ENCODE assay signal across 9 cellular contexts in genomic region chr5:126044111-126044668, GRCh38.
DNase-seq lines count a peak whose midpoint lies in the region; ATAC-seq and TF ChIP-seq lines count a peak whose summit lies in the region.
"Had no signal": no experiment of that assay in that cellular context is flagged by ENCODE, and none has a peak within 500 bp of the region (broad histone marks: within the 10 kb centered on the region; RNA-seq: fewer than 3 reads in every experiment).

No MANE protein-coding gene starts in this region.

- H3K79me1 ChIP-seq in IMR-90 (ENCODE audit: low read depth in 1 of 2, low read length in 2 of 2), result no peaks in the 10 kb centered on the region

- H4K5ac ChIP-seq in IMR-90 (ENCODE audit: low read depth, low read length), result no peak overlapping the region

- no peak overlapping the region for H2BK5ac ChIP-seq in IMR-90 (ENCODE audit: low read depth, low read length, poor library complexity, severe bottlenecking)

- H3K9me3 ChIP-seq in IMR-90 (ENCODE audit: control insufficient read depth, insufficient read depth, low read length), result no peaks in the 10 kb centered on the region

- no peak overlapping the region for H2BK20ac ChIP-seq in IMR-90 (ENCODE audit: low read depth, low read length)

- H2AK5ac ChIP-seq in IMR-90 (ENCODE audit: low read depth, low read length), result no peak overlapping the region

- H3K56ac ChIP-seq in IMR-90 (ENCODE audit: extremely low read depth, insufficient read depth, low read length), result no peak overlapping the region

- no peaks in the 10 kb centered on the region for H4K20me1 ChIP-seq in IMR-90 (ENCODE audit: insufficient read depth, low read length)

- no peaks in the 10 kb centered on the region for H3K9me3 Mint-ChIP-seq in osteocyte (ENCODE audit: unreplicated experiment)

- H3K4me3 ChIP-seq in IMR-90 (ENCODE audit: insufficient read depth, low read depth, low read length) (no peak overlapping the region), fibroblast of pulmonary artery (replicated peaks; ENCODE audit: low read depth, low read length) (no peak overlapping the region)

- H2BK15ac ChIP-seq in IMR-90 (ENCODE audit: low read depth, low read length), result no peak overlapping the region

- CTCF ChIA-PET in IMR-90 (lab: Yijun Ruan, JAX), result no interaction called here

- no peak overlapping the region for H3K14ac ChIP-seq in IMR-90 (replicated peaks; ENCODE audit: low read depth, low read length)

- no peak overlapping the region; the same call in 1 of the 2 replicates for H3K4me2 ChIP-seq in IMR-90 (ENCODE audit: low read depth, low read length)

- H3K4me1 ChIP-seq in IMR-90 (ENCODE audit: control insufficient read depth, insufficient read depth, low read length), result peaks cover 1% of the 10 kb centered on the region; the same call in 1 of the 2 replicates

- intact Hi-C loops in IMR-90 (cut with micrococcal nuclease), result no loop called here

- TF ChIP-seq POLR2A in IMR-90 (IDR thresholded peaks at IDR 0.05; ENCODE audit: low read depth, low read length), result no peak

- H3K4ac ChIP-seq in IMR-90 (ENCODE audit: low read depth, low read length), result no peak overlapping the region

- WGBS in IMR-90 (ENCODE audit: extremely low coverage in 2 of 2, insufficient read length in 1 of 2), 2 experiments, result no CpG with 5 or more reads among the region's 7 CpGs

- H3K4me1 Mint-ChIP-seq in osteocyte (ENCODE audit: unreplicated experiment), result no peaks in the 10 kb centered on the region

- H3K4me3 Mint-ChIP-seq in osteocyte (ENCODE audit: unreplicated experiment), result no peak overlapping the region

- no peak overlapping the region for H3K18ac ChIP-seq in IMR-90 (ENCODE audit: low read depth, low read length)

- no peak overlapping the region for H2AFZ ChIP-seq in IMR-90 (replicated peaks; ENCODE audit: low read length, poor library complexity)

- POLR2A ChIA-PET in IMR-90 (lab: Charles Lee; ENCODE audit: unreplicated experiment), result interaction anchor here (0.6 kb wide), 1 partner anchor 50 kb away, joined by 3 read pairs; no protein-coding TSS in a partner anchor

- DNase-seq in IMR-90 (peak; percentile 37), NCI-H748 (lab: John Stamatoyannopoulos, UW; ENCODE audit: unreplicated experiment) (peak; percentile 98), fibroblast of pulmonary artery (ENCODE audit: low read depth) (peak; percentile 93), retina (peak; percentile 67), osteocyte (ENCODE audit: extremely low spot score, unreplicated experiment) (no peak), MV-4-11 (lab: John Stamatoyannopoulos, UW) (no peak)
- DNase-seq in activated CD8-positive, alpha-beta memory T cell treated with anti-CD3 and anti-CD28 coated beads for 24 hours, result no peak
- DNase-seq: NK-92 treated with Interleukin-12 subunit alpha and Interleukin-12 subunit beta, amount 100 ng/mL, for 24 hours had no signal

- TF ChIP-seq RAD21 in IMR-90 (IDR thresholded peaks at IDR 0.05; ENCODE audit: low read length), result no peak

- H2BK120ac ChIP-seq in IMR-90 (ENCODE audit: low read depth, low read length), result no peak overlapping the region

- TF ChIP-seq CTCF in IMR-90 (conservative IDR thresholded peaks at IDR 0.05; ENCODE audit: low read depth, low read length), result no peak
- TF ChIP-seq CTCF in fibroblast of pulmonary artery (IDR thresholded peaks at IDR 0.05; ENCODE audit: low read length, missing control alignments), result no peak
- TF ChIP-seq CTCF in osteocyte (IDR thresholded peaks at IDR 0.05), result no peak

- H3K27me3 ChIP-seq in IMR-90 (ENCODE audit: control insufficient read depth, insufficient read depth, low read length), result no peaks in the 10 kb centered on the region

- ATAC-seq in IMR-90 (ENCODE audit: low read depth), result peak; percentile 68
- ATAC-seq in HG02840 (IDR thresholded peaks at IDR 0.05; ENCODE audit: low FRiP score, unreplicated experiment), result no peak

- H3K23ac ChIP-seq in IMR-90 (ENCODE audit: low read depth, low read length), result no peak overlapping the region

- H3K27ac ChIP-seq in IMR-90 (ENCODE audit: insufficient read depth, low read length), result no peak overlapping the region

- H4K8ac ChIP-seq in IMR-90 (ENCODE audit: low read depth in 2 of 2, low read length in 2 of 2), result no peak overlapping the region

- H3K27me3 Mint-ChIP-seq in osteocyte (ENCODE audit: unreplicated experiment), result no peaks in the 10 kb centered on the region

- no peaks in the 10 kb centered on the region for H3K36me3 Mint-ChIP-seq in osteocyte (ENCODE audit: unreplicated experiment)

- no peak overlapping the region for H3K27ac Mint-ChIP-seq in osteocyte (ENCODE audit: unreplicated experiment)

- BruUV-seq in IMR-90 (replicated peaks; lab: Mats Ljungman, UMichigan), result no TSS peak

- no peaks in the 10 kb centered on the region for H3K36me3 ChIP-seq in IMR-90 (ENCODE audit: control insufficient read depth, insufficient read depth, low read length)

- no peak overlapping the region for H2AK9ac ChIP-seq in IMR-90 (replicated peaks; ENCODE audit: low read depth, low read length, poor library complexity)

- no peak overlapping the region for H4K91ac ChIP-seq in IMR-90 (ENCODE audit: insufficient read depth, low read depth, low read length)

- in situ Hi-C loops in IMR-90 (cut with MboI; ENCODE audit: low sequenced_read_pairs), result no loop called here

- no peaks in the 10 kb centered on the region for H3K9me1 ChIP-seq in IMR-90 (ENCODE audit: insufficient read depth, low read length)

- dilution Hi-C loops in IMR-90 (cut with HindIII; ENCODE audit: low sequenced_read_pairs, unreplicated experiment), result no loop called here

- no peak overlapping the region for H3K9ac ChIP-seq in IMR-90 (ENCODE audit: low read depth, low read length)

TF ChIP-seq in IMR-90, 13 proteins besides CTCF, POLR2A, EP300 and RAD21:
- TF ChIP-seq MAZ (IDR thresholded peaks at IDR 0.05; ENCODE audit: borderline replicate concordance, low read depth, low read length) (no peak), MXI1 (IDR thresholded peaks at IDR 0.05; ENCODE audit: borderline replicate concordance, low read depth, low read length) (no peak), BHLHE40 (IDR thresholded peaks at IDR 0.05; ENCODE audit: low read depth, low read length) (no peak), RCOR1 (IDR thresholded peaks at IDR 0.05; ENCODE audit: insufficient replicate concordance, low read length) (no peak), USF2 (IDR thresholded peaks at IDR 0.05; ENCODE audit: low read depth, low read length) (no peak), RFX5 (IDR thresholded peaks at IDR 0.05; ENCODE audit: low read depth, low read length) (no peak), FOS (IDR thresholded peaks at IDR 0.05; ENCODE audit: low read depth, low read length) (no peak)

Comparison
In these comparisons a context has a peak if more than half of its experiments do, and no peak if none do; other contexts are left out.
1. DNase-seq: peak in IMR-90 (single experiment), NCI-H748 (single experiment), fibroblast of pulmonary artery (single experiment) and retina (single experiment); none in activated CD8-positive, alpha-beta memory T cell treated with anti-CD3 and anti-CD28 coated beads for 24 hours (single experiment), osteocyte (single experiment) and MV-4-11 (single experiment).